Comparison of ENCODE assay signal across 13 cellular contexts in genomic region chr11:6297831-6298230, GRCh38. TPM values are rescaled to one million over a fixed set of nuclear protein-coding genes. Genes with fewer than 3 reads are reported as not detected.
DNase-seq lines count a peak whose midpoint lies in the region; ATAC-seq and TF ChIP-seq lines count a peak whose summit lies in the region.
"Had no signal": no experiment of that assay in that cellular context is flagged by ENCODE, and none has a peak within 500 bp of the region (broad histone marks: within the 10 kb centered on the region; RNA-seq: fewer than 3 reads in every experiment).

No MANE protein-coding gene starts in this region.

- no peak overlapping the region for H3K4me3 Mint-ChIP-seq in neural crest cell
- no peak overlapping the region for H3K4me3 Mint-ChIP-seq in activated T-cell treated with anti-CD3 and anti-CD28 coated beads, Interleukin-2, amount 50 U/mL, for 72 hours

- WGBS in mammary epithelial cell (ENCODE audit: low coverage, missing lambda C conversion rate), result 100% methylated on average over 1 of the region's 1 CpG

- H3K27me3 ChIP-seq in Karpas-422 (ENCODE audit: low read length) (no peaks in the 10 kb centered on the region), mammary epithelial cell (ENCODE audit: insufficient read depth, low read length) (no peaks in the 10 kb centered on the region)

- no peak overlapping the region for H3K4me3 ChIP-seq in Karpas-422 (ENCODE audit: low read length)
- H3K4me3 ChIP-seq in mammary epithelial cell (replicated peaks in 1 of 3; ENCODE audit: insufficient read depth in 1 of 3, low read depth in 2 of 3, low read length in 3 of 3), result no peak overlapping the region

- no peaks in the 10 kb centered on the region for H4K20me1 ChIP-seq in Karpas-422 (ENCODE audit: insufficient read depth, low read depth, low read length)
- H4K20me1 ChIP-seq in mammary epithelial cell (ENCODE audit: insufficient read depth, low read length), result no peaks in the 10 kb centered on the region

- no peak overlapping the region for H3K4me2 ChIP-seq in Karpas-422 (ENCODE audit: low read depth, low read length, poor library complexity, severe bottlenecking)
- H3K4me2 ChIP-seq in mammary epithelial cell (ENCODE audit: insufficient read depth, low read depth, low read length), result no peak overlapping the region

- peak; percentile 5 for DNase-seq in DMS 273 (lab: John Stamatoyannopoulos, UW; ENCODE audit: unreplicated experiment)
- DNase-seq in DMS 273 treated with DMSO at 0.1 percent for 48 hours (lab: John Stamatoyannopoulos, UW), result no peak
- DNase-seq in Karpas-422, result peak; percentile 42
- no peak for DNase-seq in mammary epithelial cell
- no peak for DNase-seq in neural crest cell (ENCODE audit: low read depth, low spot score)
- no peak for DNase-seq in SK-N-DZ (ENCODE audit: low spot score)
- no peak for DNase-seq in activated T-cell treated with anti-CD3 and anti-CD28 coated beads, Interleukin-2, amount 50 U/mL, for 72 hours
- DNase-seq: central memory CD4-positive, alpha-beta T cell had no signal

- peak; percentile 36 to 50 for TF ChIP-seq CTCF in mammary epithelial cell (conservative IDR thresholded peaks at IDR 0.05 in 1 of 2, IDR thresholded peaks at IDR 0.05 in 1 of 2; ENCODE audit: extremely low read depth in 1 of 2, insufficient read depth in 1 of 2, low read depth in 1 of 2, low read length in 2 of 2)
- peak; percentile 44 for TF ChIP-seq CTCF in neural crest cell (conservative IDR thresholded peaks at IDR 0.05)

- no peaks in the 10 kb centered on the region for H3K9me3 ChIP-seq in Karpas-422 (ENCODE audit: low read length)
- no peaks in the 10 kb centered on the region for H3K9me3 ChIP-seq in mammary epithelial cell (replicated peaks; ENCODE audit: insufficient read depth, low read length)

- H3K36me3 ChIP-seq in Karpas-422 (ENCODE audit: insufficient read depth, low read length) (no peaks in the 10 kb centered on the region), mammary epithelial cell (ENCODE audit: insufficient read depth, low read length) (no peaks in the 10 kb centered on the region)

- CTCF ChIA-PET in mammary epithelial cell (lab: Charles Lee; ENCODE audit: low non-redundant PET), result interaction anchor here (1.0 kb wide), 1 partner anchor 65 kb away, joined by 4 read pairs; no protein-coding TSS in a partner anchor

- intact Hi-C loops in mammary epithelial cell (cut with micrococcal nuclease), result loop anchor here (1.0 to 5.0 kb wide), 5 partner anchors 15 to 275 kb away; no protein-coding TSS in a partner anchor

- H3K4me1 Mint-ChIP-seq in neural crest cell, result no peaks in the 10 kb centered on the region
- no peaks in the 10 kb centered on the region for H3K4me1 Mint-ChIP-seq in activated T-cell treated with anti-CD3 and anti-CD28 coated beads, Interleukin-2, amount 50 U/mL, for 72 hours (ENCODE audit: low read depth)

- H3K27ac ChIP-seq in Karpas-422 (ENCODE audit: low read length) (no peak overlapping the region), mammary epithelial cell (ENCODE audit: insufficient read depth, low read depth, low read length) (no peak overlapping the region)
- H3K27ac ChIP-seq: 22Rv1 had no signal

- H3K4me1 ChIP-seq in Karpas-422 (ENCODE audit: low read length) (no peaks in the 10 kb centered on the region), mammary epithelial cell (ENCODE audit: insufficient read depth, low read length) (no peaks in the 10 kb centered on the region)

- H3K36me3 Mint-ChIP-seq in neural crest cell (ENCODE audit: low read depth), result no peaks in the 10 kb centered on the region
- H3K36me3 Mint-ChIP-seq in activated T-cell treated with anti-CD3 and anti-CD28 coated beads, Interleukin-2, amount 50 U/mL, for 72 hours (ENCODE audit: insufficient read depth in 2 of 2), result no peaks in the 10 kb centered on the region

- no peaks in the 10 kb centered on the region for H3K9me2 ChIP-seq in Karpas-422 (replicated peaks; ENCODE audit: insufficient read depth, low read length)

- dilution Hi-C loops in mammary epithelial cell (cut with HindIII; ENCODE audit: low sequenced_read_pairs), result no loop called here

- H2AFZ ChIP-seq in Karpas-422 (ENCODE audit: low read length) (no peak overlapping the region), mammary epithelial cell (ENCODE audit: low read depth, low read length) (no peak overlapping the region)

- BruUV-seq in mammary epithelial cell (replicated peaks; lab: Mats Ljungman, UMichigan), result no TSS peak

- H3K27ac Mint-ChIP-seq in neural crest cell (ENCODE audit: unreplicated experiment), result no peak overlapping the region
- H3K27ac Mint-ChIP-seq in activated T-cell treated with anti-CD3 and anti-CD28 coated beads, Interleukin-2, amount 50 U/mL, for 72 hours, result no peak overlapping the region

- H3K27me3 Mint-ChIP-seq in neural crest cell (ENCODE audit: low read depth), result no peaks in the 10 kb centered on the region
- peaks cover 18% of the 10 kb centered on the region for H3K27me3 Mint-ChIP-seq in activated T-cell treated with anti-CD3 and anti-CD28 coated beads, Interleukin-2, amount 50 U/mL, for 72 hours (ENCODE audit: low read depth)

- H3K9ac ChIP-seq in Karpas-422 (ENCODE audit: low read length), result no peak overlapping the region
- no peak overlapping the region for H3K9ac ChIP-seq in mammary epithelial cell (ENCODE audit: insufficient read depth, low read length)

- in situ Hi-C loops in mammary epithelial cell (cut with MboI; ENCODE audit: low sequenced_read_pairs in 2 of 2), result no loop called here

- no peak for ATAC-seq in activated T-cell treated with anti-CD3 and anti-CD28 coated beads, Interleukin-2, amount 50 U/mL, for 72 hours (replicated peaks in 1 of 2)
- no peak for ATAC-seq in GM19023 (IDR thresholded peaks at IDR 0.05; ENCODE audit: unreplicated experiment)

- H3K79me2 ChIP-seq in Karpas-422 (ENCODE audit: low read length) (no peaks in the 10 kb centered on the region), mammary epithelial cell (ENCODE audit: insufficient read depth, low read length) (no peaks in the 10 kb centered on the region)

- no peaks in the 10 kb centered on the region for H3K9me3 Mint-ChIP-seq in neural crest cell
- no peaks in the 10 kb centered on the region for H3K9me3 Mint-ChIP-seq in activated T-cell treated with anti-CD3 and anti-CD28 coated beads, Interleukin-2, amount 50 U/mL, for 72 hours

RNA-seq across cellular contexts. Expression of gene CAVIN3, which starts 22.5 kb away (rescaled TPM):
- total RNA-seq in Karpas-422 (2014; rRNA removed; shearing (Covaris generic); ENCODE audit: low replicate concordance), result not detected in 2 replicates
- total RNA-seq in mammary epithelial cell, result 100 to 1,000 TPM in 1 of 2 donors, 10 to 100 TPM in 1; 47.7 to 117 TPM
- polyA plus RNA-seq in mammary epithelial cell, result 108 TPM
- 4.7 TPM for polyA minus RNA-seq in mammary epithelial cell
- 5.8 and 9.9 TPM in 2 replicates for total RNA-seq in neural crest cell
- not detected in 2 replicates for polyA plus RNA-seq in SK-N-DZ (2014; cell fraction: cytosol; rRNA removed)
- not detected in 2 replicates for polyA plus RNA-seq in SK-N-DZ (2014; cell fraction: nucleus; rRNA removed)
- 10 to 100 TPM; 12.0 to 15.1 TPM for total RNA-seq in activated T-cell treated with anti-CD3 and anti-CD28 coated beads, Interleukin-2, amount 50 U/mL, for 72 hours

RNA-seq across cellular contexts. Expression of gene CCKBR, which starts 38.2 kb away (rescaled TPM):
- total RNA-seq in Karpas-422 (2014; rRNA removed; shearing (Covaris generic); ENCODE audit: low replicate concordance), result not detected in 2 replicates
- total RNA-seq in mammary epithelial cell (not detected), neural crest cell (0.51 TPM in 1 of 2 replicates, not detected in the other)
- polyA plus RNA-seq in mammary epithelial cell, result not detected
- polyA minus RNA-seq in mammary epithelial cell, result not detected
- polyA plus RNA-seq in SK-N-DZ (2014; cell fraction: cytosol; rRNA removed), result not detected in 2 replicates
- not detected in 2 replicates for polyA plus RNA-seq in SK-N-DZ (2014; cell fraction: nucleus; rRNA removed)
- not detected for total RNA-seq in activated T-cell treated with anti-CD3 and anti-CD28 coated beads, Interleukin-2, amount 50 U/mL, for 72 hours
- total RNA-seq: left cardiac atrium, NCI-H460, urinary bladder had no signal

RNA-seq across cellular contexts. Expression of gene CNGA4, which starts 58.9 kb away (rescaled TPM):
- 1.7 and 2.0 TPM in 2 replicates for total RNA-seq in Karpas-422 (2014; rRNA removed; shearing (Covaris generic); ENCODE audit: low replicate concordance)
- total RNA-seq in mammary epithelial cell (under 1 TPM; 0.17 to 0.38 TPM), neural crest cell (0.16 TPM in 1 of 2 replicates, not detected in the other)
- 0.06 TPM for polyA plus RNA-seq in mammary epithelial cell
- polyA minus RNA-seq in mammary epithelial cell, result 10.4 TPM
- polyA plus RNA-seq in SK-N-DZ (2014; cell fraction: cytosol; rRNA removed), result 0.49 TPM in 1 of 2 replicates, not detected in the other
- polyA plus RNA-seq in SK-N-DZ (2014; cell fraction: nucleus; rRNA removed), result not detected in 2 replicates
- total RNA-seq in activated T-cell treated with anti-CD3 and anti-CD28 coated beads, Interleukin-2, amount 50 U/mL, for 72 hours, result under 1 TPM; 0.29 to 0.46 TPM
- total RNA-seq: left cardiac atrium, NCI-H460, urinary bladder had no signal

Comparison
In these comparisons a context has a peak if more than half of its experiments do, and no peak if none do; other contexts are left out.
1. DNase-seq: peak in DMS 273 (single experiment) and Karpas-422 (single experiment); none in DMS 273 treated with DMSO at 0.1 percent for 48 hours (single experiment), mammary epithelial cell (single experiment), neural crest cell (single experiment), SK-N-DZ (single experiment) and activated T-cell treated with anti-CD3 and anti-CD28 coated beads, Interleukin-2, amount 50 U/mL, for 72 hours (0 of 2).